Comparison of ENCODE assay signal across 28 cellular contexts in genomic region chr3:161400650-161401049, GRCh38. TPM values are rescaled to one million over a fixed set of nuclear protein-coding genes. Genes with fewer than 3 reads are reported as not detected.
"Had no signal": no experiment of that assay in that cellular context is flagged by ENCODE, and none has a peak within 500 bp of the region (broad histone marks: within the 10 kb centered on the region; RNA-seq: fewer than 3 reads in every experiment).

No MANE protein-coding gene starts in this region.

- H3K36me3 ChIP-seq: left lung, pancreas, prostate gland, sigmoid colon, spleen, suprapubic skin, thoracic aorta, tibial artery, upper lobe of right lung had no signal

- H3K36me3 Mint-ChIP-seq: stimulated activated effector memory CD8-positive, alpha-beta T cell treated with anti-CD3 and anti-CD28 coated beads, Interleukin-12 subunit alpha, Interleukin-12 subunit beta, amount 100 ng/mL, for 72 hours had no signal

- H3K27ac Mint-ChIP-seq: naive thymus-derived CD8-positive, alpha-beta T cell; nephron; stimulated activated effector memory CD8-positive, alpha-beta T cell treated with anti-CD3 and anti-CD28 coated beads, Interleukin-12 subunit alpha, Interleukin-12 subunit beta, amount 100 ng/mL, for 72 hours; stimulated activated naive CD8-positive, alpha-beta T cell treated with anti-CD3 and anti-CD28 coated beads, Interleukin-15, Interleukin-2, amounts not matched to agents 100 ng/mL and 50 ng/mL, for 24 hours had no signal

- H3K9me3 ChIP-seq: left lung, pancreas, prostate gland, sigmoid colon, suprapubic skin, thoracic aorta, tibial artery, upper lobe of right lung had no signal

- ATAC-seq: left cardiac atrium; left lung; naive thymus-derived CD8-positive, alpha-beta T cell; pancreas; right cardiac atrium; stimulated activated effector memory CD8-positive, alpha-beta T cell treated with anti-CD3 and anti-CD28 coated beads, Interleukin-12 subunit alpha, Interleukin-12 subunit beta, amount 100 ng/mL, for 72 hours; upper lobe of right lung had no signal

- DNase-seq: hippocampal formation; kidney glomerular epithelial cell; left cardiac atrium; left lung; naive thymus-derived CD8-positive, alpha-beta T cell; nucleus accumbens; pancreas; posterior cingulate gyrus; retina; right cardiac atrium; sigmoid colon; small intestine; spleen; stimulated activated CD4-positive, alpha-beta T cell treated with anti-CD3 and anti-CD28 coated beads, Interleukin-4, amount 100 ng/mL, for 24 hours; stimulated activated naive CD4-positive, alpha-beta T cell; tibial artery; trophoblast cell; upper lobe of right lung had no signal

- H3K4me3 ChIP-seq: left lung, lung, pancreas, prostate gland, sigmoid colon, spleen, suprapubic skin, thoracic aorta, tibial artery, upper lobe of right lung had no signal

- H3K27ac ChIP-seq: left lung, pancreas, prostate gland, sigmoid colon, spleen, suprapubic skin, thoracic aorta, tibial artery, upper lobe of right lung had no signal

- H3K4me3 Mint-ChIP-seq: naive thymus-derived CD8-positive, alpha-beta T cell; nephron; neural crest cell; stimulated activated effector memory CD8-positive, alpha-beta T cell treated with anti-CD3 and anti-CD28 coated beads, Interleukin-12 subunit alpha, Interleukin-12 subunit beta, amount 100 ng/mL, for 72 hours; stimulated activated naive CD8-positive, alpha-beta T cell treated with anti-CD3 and anti-CD28 coated beads, Interleukin-15, Interleukin-2, amounts not matched to agents 100 ng/mL and 50 ng/mL, for 24 hours had no signal

- H3K4me1 ChIP-seq: left lung, pancreas, prostate gland, sigmoid colon, tibial artery, upper lobe of right lung had no signal

- H3K27me3 ChIP-seq: left lung, pancreas, sigmoid colon, spleen, suprapubic skin, tibial artery, upper lobe of right lung had no signal

- H3K9me3 Mint-ChIP-seq: stimulated activated naive CD8-positive, alpha-beta T cell treated with anti-CD3 and anti-CD28 coated beads, Interleukin-15, Interleukin-2, amounts not matched to agents 100 ng/mL and 50 ng/mL, for 24 hours had no signal

RNA-seq across cellular contexts. Expression of gene SPTSSB, which starts 29.3 kb away (rescaled TPM):
- total RNA-seq: left lung; mesenteric fat pad; naive thymus-derived CD8-positive, alpha-beta T cell; osteoblast; sigmoid colon; thoracic aorta; upper lobe of right lung had no signal
